Comparison of ENCODE assay signal across 13 cellular contexts in the genomic region with DNA sequence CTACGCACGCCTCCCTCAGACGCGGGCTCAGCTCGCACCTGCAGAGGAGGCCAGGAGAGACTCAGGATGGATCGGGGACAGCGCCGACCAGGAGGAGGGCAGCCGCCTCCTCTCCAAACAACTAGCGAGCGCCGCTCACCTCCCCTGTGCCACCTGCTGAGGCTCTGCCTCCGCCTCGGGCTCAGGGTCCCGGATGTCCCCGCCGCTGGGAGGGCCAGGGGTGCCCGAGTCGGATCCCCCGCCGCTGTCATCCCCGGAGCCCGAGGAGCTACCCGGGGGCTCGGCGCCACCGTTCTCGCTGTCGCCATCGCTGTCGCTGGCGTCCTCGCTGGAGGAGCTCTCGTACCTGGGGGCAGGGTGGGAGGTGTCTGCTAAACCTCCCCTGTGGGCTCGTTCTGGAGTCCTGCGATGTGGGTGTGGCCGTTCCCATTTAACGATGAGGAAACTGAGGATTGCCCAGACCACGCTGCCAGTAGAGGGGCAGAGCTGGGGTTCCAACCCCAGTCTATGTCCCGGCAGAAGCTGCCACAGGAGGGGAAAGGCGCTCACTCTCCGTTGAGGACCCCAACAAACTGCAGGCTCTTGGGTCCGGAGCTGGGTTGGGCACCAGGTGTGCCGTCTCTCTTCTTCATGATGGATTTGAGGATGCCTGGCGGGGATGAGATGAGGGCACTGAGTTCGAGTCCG. TPM values are rescaled to one million over a fixed set of nuclear protein-coding genes. Genes with fewer than 3 reads are reported as not detected.
DNase-seq lines count a peak whose midpoint lies in the region; ATAC-seq, FAIRE-seq and TF ChIP-seq lines count a peak whose summit lies in the region.
"Had no signal": no experiment of that assay in that cellular context is flagged by ENCODE, and none has a peak within 500 bp of the region (broad histone marks: within the 10 kb centered on the region; RNA-seq: fewer than 3 reads in every experiment).

No MANE protein-coding gene starts in this region.

- no peaks in the 10 kb centered on the region for H3K36me3 ChIP-seq in HUES48 (ENCODE audit: control insufficient read depth, insufficient read depth, low read length)
- no peaks in the 10 kb centered on the region for H3K36me3 ChIP-seq in bronchial epithelial cell (ENCODE audit: control insufficient read depth, insufficient read depth, low read length)
- H3K36me3 ChIP-seq: MG63 had no signal

- peaks cover 0 to 4% of the 10 kb centered on the region in 2 donors for H3K4me1 Mint-ChIP-seq in natural killer cell

- peak; percentile 45 for DNase-seq in DMS 273 (lab: John Stamatoyannopoulos, UW; ENCODE audit: unreplicated experiment)
- no peak for DNase-seq in DMS 273 treated with DMSO at 0.1 percent for 48 hours (lab: John Stamatoyannopoulos, UW)
- DNase-seq in bronchial epithelial cell (ENCODE audit: low read depth) = no peak
- no peak for DNase-seq in natural killer cell
- no peak for DNase-seq in SW480 (ENCODE audit: low spot score)
- no peak for DNase-seq in NOMO-1 treated with dmso at 0.1 percent for 144 hours (lab: John Stamatoyannopoulos, UW; ENCODE audit: unreplicated experiment)
- DNase-seq: naive thymus-derived CD4-positive, alpha-beta T cell had no signal

- peaks cover 6% of the 10 kb centered on the region for H3K4me1 ChIP-seq in HUES48 (ENCODE audit: control insufficient read depth, insufficient read depth, low read length)

- no peak for FAIRE-seq in bronchial epithelial cell (lab: Jason Lieb, UNC)
- FAIRE-seq: G401.6 had no signal

- TF ChIP-seq CTCF in bronchial epithelial cell (IDR thresholded peaks at IDR 0.05; ENCODE audit: insufficient read depth, low read length, severe bottlenecking) (no peak), natural killer cell (IDR thresholded peaks at IDR 0.05) (no peak)

- H3K36me3 Mint-ChIP-seq in natural killer cell = no peaks in the 10 kb centered on the region

- H3K9ac ChIP-seq in HUES48 (ENCODE audit: low read depth, low read length) = no peak overlapping the region
- H3K9ac ChIP-seq: GM23248 had no signal

- H3K27ac Mint-ChIP-seq in natural killer cell = no peak overlapping the region
- H3K27ac Mint-ChIP-seq: activated T-helper 17 cell treated with anti-CD3 and anti-CD28 coated beads, Interleukin-2, amount 50 U/mL, for 72 hours; naive thymus-derived CD4-positive, alpha-beta T cell had no signal

- no peaks in the 10 kb centered on the region for H3K9me3 ChIP-seq in HUES48 (ENCODE audit: control insufficient read depth, insufficient read depth, low read length)
- H3K9me3 ChIP-seq: MG63 had no signal

- no peak for ATAC-seq in natural killer cell
- ATAC-seq in HG02981 (IDR thresholded peaks at IDR 0.05; ENCODE audit: unreplicated experiment) = no peak

- H3K27me3 ChIP-seq in HUES48 (ENCODE audit: control insufficient read depth, insufficient read depth, low read length) (peaks cover 37% of the 10 kb centered on the region), bronchial epithelial cell (ENCODE audit: control insufficient read depth, insufficient read depth, low read length) (peaks cover 13% of the 10 kb centered on the region)

- peaks cover 0 to 3% of the 10 kb centered on the region in 2 donors for H3K27me3 Mint-ChIP-seq in natural killer cell (ENCODE audit: low read depth in 2 of 2)

- intact Hi-C loops in natural killer cell (cut with micrococcal nuclease) = no loop called here

- no peaks in the 10 kb centered on the region for H3K9me3 Mint-ChIP-seq in natural killer cell
- H3K9me3 Mint-ChIP-seq: activated T-helper 17 cell treated with anti-CD3 and anti-CD28 coated beads, Interleukin-2, amount 50 U/mL, for 72 hours; naive thymus-derived CD4-positive, alpha-beta T cell had no signal

- H3K4me3 ChIP-seq in HUES48 (ENCODE audit: low read depth, low read length) (peak overlapping the region; percentile 65), bronchial epithelial cell (ENCODE audit: low read depth, low read length) (peak overlapping the region; percentile 38)

- no peak overlapping the region for H3K27ac ChIP-seq in HUES48 (ENCODE audit: low read depth, low read length)
- H3K27ac ChIP-seq: GM23248 had no signal

- peak overlapping the region; percentile 55 for H3K4me3 Mint-ChIP-seq in natural killer cell
- H3K4me3 Mint-ChIP-seq: activated T-helper 17 cell treated with anti-CD3 and anti-CD28 coated beads, Interleukin-2, amount 50 U/mL, for 72 hours had no signal

RNA-seq across cellular contexts. Expression of a gene that starts 9.1 kb away (rescaled TPM):
- total RNA-seq in bronchial epithelial cell (0.64 and 2.4 TPM in 2 replicates), natural killer cell (10 to 100 TPM in 1 of 3 donors, 1 to 10 TPM in 2; 5.7 to 16.9 (median 8.4) TPM)

RNA-seq across cellular contexts. Expression of a gene that starts 12.6 kb away (rescaled TPM):
- total RNA-seq in bronchial epithelial cell = 279 and 911 TPM in 2 replicates
- 1,000 to 10,000 TPM; 1,133 to 1,486 (median 1,403) TPM for total RNA-seq in natural killer cell

RNA-seq across cellular contexts. Expression of a gene that starts 12.7 kb away (rescaled TPM):
- total RNA-seq in bronchial epithelial cell (14.7 and 42.6 TPM in 2 replicates), natural killer cell (10 to 100 TPM; 19.3 to 28.5 (median 28.4) TPM)

RNA-seq across cellular contexts. Expression of a gene that starts 25.8 kb away (rescaled TPM):
- total RNA-seq in bronchial epithelial cell (4.0 and 14.0 TPM in 2 replicates), natural killer cell (10 to 100 TPM; 17.0 to 47.1 (median 38.7) TPM)

RNA-seq across cellular contexts. Expression of a gene that starts 30.0 kb away (rescaled TPM):
- total RNA-seq in bronchial epithelial cell (3.2 and 5.1 TPM in 2 replicates), natural killer cell (not detected)
